Comparison of ENCODE assay signal across 21 cellular contexts in the genomic region with DNA sequence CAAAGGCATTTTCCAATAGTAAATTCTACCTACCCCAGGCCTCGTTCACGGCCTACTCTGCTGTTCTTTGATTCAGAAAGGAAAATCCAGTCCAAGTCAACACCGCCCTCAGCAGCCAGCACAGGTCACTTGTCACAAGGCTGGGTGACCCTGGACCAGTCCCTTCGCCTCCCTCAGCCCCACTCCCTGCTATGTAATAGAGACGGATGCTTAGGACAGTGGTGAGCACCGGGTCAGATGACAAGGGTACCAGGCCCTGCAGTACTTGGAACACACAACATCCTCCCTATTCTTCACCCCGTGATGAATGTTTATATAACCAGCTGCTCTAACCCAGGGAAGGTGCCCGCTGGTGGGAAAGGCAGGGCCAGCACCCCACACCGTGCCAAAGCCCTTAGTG. TPM values are rescaled to one million over a fixed set of nuclear protein-coding genes. Genes with fewer than 3 reads are reported as not detected.
DNase-seq lines count a peak whose midpoint lies in the region; ATAC-seq and TF ChIP-seq lines count a peak whose summit lies in the region.
"Had no signal": no experiment of that assay in that cellular context is flagged by ENCODE, and none has a peak within 500 bp of the region (broad histone marks: within the 10 kb centered on the region; RNA-seq: fewer than 3 reads in every experiment).

No MANE protein-coding gene starts in this region.

- peak overlapping the region; percentile 26 to 65 for H3K27ac ChIP-seq in right atrium auricular region
- H3K27ac ChIP-seq in esophagus squamous epithelium, result peak overlapping the region in 3 of 4 donors; percentile 4 to 42 (median 24)
- peak overlapping the region; percentile 71 to 91 (median 84) for H3K27ac ChIP-seq in sigmoid colon
- H3K27ac ChIP-seq: BLaER1, SJCRH30 had no signal

- intact Hi-C loops in Right ventricle myocardium superior (cut with DNase I), result no loop called here
- intact Hi-C loops in esophagus squamous epithelium (cut with DNase I), result no loop called here
- intact Hi-C loops in sigmoid colon (cut with DNase I), result no loop called here

- 88% methylated on average over 4 to 9 of the region's 9 CpGs for WGBS in esophagus squamous epithelium, 2 donors
- 95 to 97% methylated on average over 9 of the region's 9 CpGs for WGBS in sigmoid colon, 2 donors

- DNase-seq in right atrium auricular region (ENCODE audit: low spot score), result no peak
- no peak for DNase-seq in Right ventricle myocardium superior
- no peak for DNase-seq in esophagus squamous epithelium (lab: John Stamatoyannopoulos, UW)
- no peak for DNase-seq in sigmoid colon
- no peak for DNase-seq in SHP77 (lab: John Stamatoyannopoulos, UW)
- no peak for DNase-seq in A172 (ENCODE audit: low spot score)
- DNase-seq: Calu3; CD8-positive, alpha-beta T cell; DMS53; GOT3; KBM-7; MV-4-11; NCI-H1417; NCI-H187; NCI-H2227 treated with DMSO at 0.1 percent for 48 hours; NCI-H524; NCI-H82; SJCRH30 had no signal

- TF ChIP-seq POLR2A in esophagus squamous epithelium (IDR thresholded peaks at IDR 0.05) (no peak), sigmoid colon (IDR thresholded peaks at IDR 0.05) (no peak)

- no peaks in the 10 kb centered on the region for H3K27me3 ChIP-seq in right atrium auricular region
- H3K27me3 ChIP-seq in esophagus squamous epithelium, result no peaks in the 10 kb centered on the region
- no peaks in the 10 kb centered on the region for H3K27me3 ChIP-seq in sigmoid colon
- H3K27me3 ChIP-seq: BLaER1, SJCRH30 had no signal

- peaks cover 0 to 88% of the 10 kb centered on the region in 2 donors for H3K4me1 ChIP-seq in right atrium auricular region
- H3K4me1 ChIP-seq in esophagus squamous epithelium, result peaks cover 0 to 79% (median 12%) of the 10 kb centered on the region in 3 donors
- peaks cover 0 to 93% (median 80%) of the 10 kb centered on the region in 4 donors for H3K4me1 ChIP-seq in sigmoid colon

- no peaks in the 10 kb centered on the region for H3K9me3 ChIP-seq in right atrium auricular region
- no peaks in the 10 kb centered on the region for H3K9me3 ChIP-seq in esophagus squamous epithelium
- no peaks in the 10 kb centered on the region for H3K9me3 ChIP-seq in sigmoid colon
- H3K9me3 ChIP-seq: BLaER1, SJCRH30 had no signal

- H3K4me3 ChIP-seq in right atrium auricular region, result no peak overlapping the region
- no peak overlapping the region for H3K4me3 ChIP-seq in esophagus squamous epithelium
- no peak overlapping the region for H3K4me3 ChIP-seq in sigmoid colon
- H3K4me3 ChIP-seq: BLaER1, SJCRH30 had no signal

- TF ChIP-seq CTCF in right atrium auricular region (IDR thresholded peaks at IDR 0.05) (no peak), esophagus squamous epithelium (IDR thresholded peaks at IDR 0.05) (no peak), sigmoid colon (IDR thresholded peaks at IDR 0.05) (no peak)

- H3K36me3 ChIP-seq in right atrium auricular region (peaks cover 13% of the 10 kb centered on the region), esophagus squamous epithelium (peaks cover 0 to 29% (median 5%) of the 10 kb centered on the region in 3 donors), sigmoid colon (peaks cover 0 to 4% (median 0%) of the 10 kb centered on the region in 4 donors)

- no peak for TF ChIP-seq EP300 in sigmoid colon (IDR thresholded peaks at IDR 0.05)

- no peak for ATAC-seq in Right ventricle myocardium superior (ENCODE audit: poor library complexity)
- no peak for ATAC-seq in GM19463 (IDR thresholded peaks at IDR 0.05; ENCODE audit: unreplicated experiment)
- ATAC-seq in HG03196 (IDR thresholded peaks at IDR 0.05; ENCODE audit: unreplicated experiment), result no peak
- ATAC-seq: CD8-positive, alpha-beta T cell had no signal

RNA-seq across cellular contexts. Expression of a gene that starts 14.3 kb away (rescaled TPM):
- 10 to 100 TPM; 20.9 to 33.3 TPM for total RNA-seq in right atrium auricular region
- 22.5 TPM for total RNA-seq in Right ventricle myocardium superior
- total RNA-seq in esophagus squamous epithelium, result 10 to 100 TPM in 2 of 4 donors, 1 to 10 TPM in 2; 7.7 to 18.9 (median 10.7) TPM
- total RNA-seq in sigmoid colon, result 10 to 100 TPM; 21.8 to 45.5 (median 28.2) TPM
- polyA plus RNA-seq in sigmoid colon, result 1 to 10 TPM; 3.7 to 4.6 (median 4.2) TPM
- 12.1 and 13.5 TPM in 2 replicates for total RNA-seq in A172 (2014; rRNA removed; shearing (Covaris generic))

Comparison
In these comparisons a context has a peak if more than half of its experiments do, and no peak if none do; other contexts are left out.
1. H3K27ac ChIP-seq: peak in every context shown above with its lines; median percentile 84 in sigmoid colon; 46 in right atrium auricular region; 24 in esophagus squamous epithelium.